Comparison of ENCODE assay signal across 20 cellular contexts in the genomic region with DNA sequence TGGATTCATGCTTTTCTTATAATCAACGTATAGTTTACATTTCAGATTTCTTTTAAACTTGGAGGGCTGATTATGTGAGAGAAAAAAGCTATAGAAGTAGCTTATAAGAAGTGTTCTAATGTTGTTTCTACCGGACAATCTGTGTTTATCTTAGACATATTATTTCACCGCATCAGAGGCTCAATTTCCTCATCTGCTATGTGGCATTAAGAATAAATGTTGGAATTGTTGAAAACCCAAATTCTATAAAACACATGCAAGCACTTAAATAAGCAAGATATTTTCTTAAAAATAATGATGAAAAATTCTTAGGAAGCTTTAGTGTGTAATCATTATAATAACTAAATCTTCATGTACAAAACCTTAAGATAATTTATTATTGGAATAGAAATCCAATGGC.
DNase-seq lines count a peak whose midpoint lies in the region; ATAC-seq, FAIRE-seq and TF ChIP-seq lines count a peak whose summit lies in the region.
"Had no signal": no experiment of that assay in that cellular context is flagged by ENCODE, and none has a peak within 500 bp of the region (broad histone marks: within the 10 kb centered on the region; RNA-seq: fewer than 3 reads in every experiment).

No MANE protein-coding gene starts in this region.

- H2AFZ ChIP-seq in GM23248: no peak overlapping the region
- no peak overlapping the region for H2AFZ ChIP-seq in endothelial cell of umbilical vein (ENCODE audit: low read depth, low read length)

- H3K4me1 ChIP-seq in GM23248 (ENCODE audit: insufficient read depth) (peaks cover 16% of the 10 kb centered on the region), endothelial cell of umbilical vein (ENCODE audit: control insufficient read depth, extremely low read depth, insufficient read depth, low read length) (peaks cover 14% of the 10 kb centered on the region), lower lobe of right lung (no peaks in the 10 kb centered on the region)
- H3K4me1 ChIP-seq: A549, BLaER1 had no signal

- peaks cover 6% of the 10 kb centered on the region; the same call in 1 of the 2 replicates for H3K27me3 ChIP-seq in GM23248 (replicated peaks; ENCODE audit: insufficient read depth)
- H3K27me3 ChIP-seq in endothelial cell of umbilical vein (ENCODE audit: control insufficient read depth in 2 of 2, insufficient read depth in 2 of 2, low read length in 2 of 2): no peaks in the 10 kb centered on the region
- H3K27me3 ChIP-seq in lower lobe of right lung (ENCODE audit: low read depth): no peaks in the 10 kb centered on the region
- H3K27me3 ChIP-seq: BLaER1 had no signal

- H4K20me1 ChIP-seq in GM23248 (ENCODE audit: insufficient read depth) (no peaks in the 10 kb centered on the region), endothelial cell of umbilical vein (replicated peaks; ENCODE audit: control insufficient read depth, extremely low read depth, insufficient read depth, low read length) (no peaks in the 10 kb centered on the region)
- H4K20me1 ChIP-seq: BLaER1 had no signal

- no peak overlapping the region for H3K27ac ChIP-seq in GM23248
- no peak overlapping the region for H3K27ac ChIP-seq in endothelial cell of umbilical vein (ENCODE audit: insufficient read depth, low read depth, low read length)
- H3K27ac ChIP-seq in lower lobe of right lung: no peak overlapping the region
- H3K27ac ChIP-seq: 22Rv1, A549, BLaER1, HL-60 had no signal

- dilution Hi-C loops in endothelial cell of umbilical vein (cut with MboI; ENCODE audit: extremely low pct_ligation_motif_present, low sequenced_read_pairs): no loop called here

- no peak for TF ChIP-seq POLR2A in endothelial cell of umbilical vein (IDR thresholded peaks at IDR 0.05; ENCODE audit: low read depth, low read length)

- CTCF ChIA-PET in AG04449 (lab: Yijun Ruan, JAX) (interaction anchor here (1.6 kb wide), 1 partner anchor 9 kb away, joined by 3 read pairs; no protein-coding TSS in a partner anchor), endothelial cell of umbilical vein (lab: Charles Lee) (interaction anchor here (1.0 to 2.1 kb wide), 6 partner anchors 11 to 381 kb away, joined by 3 to 7 read pairs (median 3); no protein-coding TSS in a partner anchor)

- POLR2A ChIA-PET in AG04449 (lab: Yijun Ruan, JAX) (no interaction called here), endothelial cell of umbilical vein (lab: Charles Lee) (no interaction called here)

- no peak for TF ChIP-seq CTCF in AG04449 (IDR thresholded peaks at IDR 0.05; ENCODE audit: insufficient read depth, low read length, missing control alignments)
- no peak for TF ChIP-seq CTCF in endothelial cell of umbilical vein (IDR thresholded peaks at IDR 0.05; ENCODE audit: extremely low read depth in 1 of 2, insufficient read depth in 1 of 2, low read depth in 1 of 2, low read length in 2 of 2)
- no peak for TF ChIP-seq CTCF in lower lobe of right lung (IDR thresholded peaks at IDR 0.05)

- no peaks in the 10 kb centered on the region for H3K36me3 ChIP-seq in GM23248 (ENCODE audit: low read depth)
- H3K36me3 ChIP-seq in endothelial cell of umbilical vein (ENCODE audit: control insufficient read depth in 2 of 2, extremely low read depth in 1 of 2, insufficient read depth in 2 of 2, low read length in 2 of 2): no peaks in the 10 kb centered on the region
- no peaks in the 10 kb centered on the region for H3K36me3 ChIP-seq in lower lobe of right lung
- H3K36me3 ChIP-seq: BLaER1 had no signal

- H3K4me2 ChIP-seq in GM23248 (ENCODE audit: unreplicated experiment) (peak overlapping the region; percentile 60), endothelial cell of umbilical vein (ENCODE audit: insufficient read depth, low read length) (peak overlapping the region; percentile 57)
- H3K4me2 ChIP-seq: A549, BLaER1 had no signal

- H3K9me3 ChIP-seq in GM23248 (ENCODE audit: low read depth) (no peaks in the 10 kb centered on the region), endothelial cell of umbilical vein (replicated peaks; ENCODE audit: control insufficient read depth, insufficient read depth, low read length) (no peaks in the 10 kb centered on the region), lower lobe of right lung (no peaks in the 10 kb centered on the region)
- H3K9me3 ChIP-seq: A549, BLaER1 had no signal

- no peaks in the 10 kb centered on the region for H3K79me2 ChIP-seq in GM23248 (ENCODE audit: insufficient read depth)
- H3K79me2 ChIP-seq in endothelial cell of umbilical vein (ENCODE audit: control insufficient read depth, insufficient read depth, low read length): no peaks in the 10 kb centered on the region

- no peak for ATAC-seq in lower lobe of right lung
- no peak for ATAC-seq in HG02870 (IDR thresholded peaks at IDR 0.05; ENCODE audit: unreplicated experiment)
- ATAC-seq: A549, HCT116 had no signal

- BruUV-seq in endothelial cell of umbilical vein (replicated peaks; lab: Mats Ljungman, UMichigan): no TSS peak

- 66 to 73% methylated on average over 3 of the region's 3 CpGs for WGBS in GM23248 (ENCODE audit: low coverage in 1 of 2, low lambda C conversion rate in 2 of 2, missing lambda C conversion rate in 2 of 2), 2 experiments

- intact Hi-C loops in endothelial cell of umbilical vein (cut with micrococcal nuclease) (loop anchor here (10.0 kb wide), 1 partner anchor 324 kb away; no protein-coding TSS in a partner anchor), lower lobe of right lung (cut with DNase I) (no loop called here)

- H3K9ac ChIP-seq in GM23248 (no peak overlapping the region), endothelial cell of umbilical vein (replicated peaks; ENCODE audit: extremely low read depth, insufficient read depth, low read length) (no peak overlapping the region)
- H3K9ac ChIP-seq: BLaER1 had no signal

- DNase-seq in AG04449 (ENCODE audit: low read depth, low spot score) (peak; percentile 2), GM23248 (peak; percentile 8), endothelial cell of umbilical vein (ENCODE audit: low read depth, low spot score) (no peak), iris pigment epithelial cell (ENCODE audit: low read depth) (peak; percentile 6), lower lobe of right lung (no peak), pons (ENCODE audit: low spot score) (no peak), amygdala (lab: John Stamatoyannopoulos, UW) (no peak)
- DNase-seq: Calu3; CD4-positive, alpha-beta memory T cell; GF-D8; GOT3; H7; KBM-7 had no signal

- no peaks in the 10 kb centered on the region for H3K9me2 ChIP-seq in GM23248 (ENCODE audit: insufficient read depth)

- H3F3A ChIP-seq in GM23248 (ENCODE audit: insufficient read depth): 0 out of 2 replicates have a peak, but pooled peaks cover 5% of the 10 kb centered on the region

- H3K9me1 ChIP-seq in endothelial cell of umbilical vein (replicated peaks; ENCODE audit: control insufficient read depth, extremely low read depth, insufficient read depth, low read length): no peaks in the 10 kb centered on the region

- no peak overlapping the region for H3K4me3 ChIP-seq in AG04449 (ENCODE audit: low read depth, low read length)
- peak overlapping the region; percentile 11 for H3K4me3 ChIP-seq in GM23248
- H3K4me3 ChIP-seq in endothelial cell of umbilical vein (replicated peaks in 1 of 3; ENCODE audit: insufficient read depth in 1 of 3, low read depth in 1 of 3, low read length in 3 of 3): no peak overlapping the region
- no peak overlapping the region for H3K4me3 ChIP-seq in lower lobe of right lung
- H3K4me3 ChIP-seq: A549, BLaER1 had no signal

- in situ Hi-C loops in GM23248 (cut with MboI): no loop called here

- no peak for FAIRE-seq in endothelial cell of umbilical vein (lab: Jason Lieb, UNC)
- FAIRE-seq: A549, HTR-8/SVneo had no signal

TF ChIP-seq in endothelial cell of umbilical vein, 7 proteins besides CTCF, POLR2A, EP300 and RAD21:
- TF ChIP-seq MYC (IDR thresholded peaks at IDR 0.05; ENCODE audit: low read depth, low read length): no peak
- no peak for TF ChIP-seq GATA2 (IDR thresholded peaks at IDR 0.05; ENCODE audit: insufficient read depth, insufficient read length, low read depth, low read length)
- no peak for TF ChIP-seq EZH2 (IDR thresholded peaks at IDR 0.05; ENCODE audit: borderline replicate concordance, low read depth, low read length, severe bottlenecking)
- TF ChIP-seq POLR2AphosphoS5 (IDR thresholded peaks at IDR 0.05; ENCODE audit: insufficient read depth, low read depth, low read length): no peak
- TF ChIP-seq MAX (IDR thresholded peaks at IDR 0.05; ENCODE audit: insufficient read depth, insufficient read length): no peak
- no peak for TF ChIP-seq FOS (IDR thresholded peaks at IDR 0.05; ENCODE audit: borderline replicate concordance, insufficient read depth, low read length)
- no peak for TF ChIP-seq JUN (IDR thresholded peaks at IDR 0.05; ENCODE audit: borderline replicate concordance, insufficient read depth, insufficient read length, low read depth)

Comparison
In these comparisons a context has a peak if more than half of its experiments do, and no peak if none do; other contexts are left out.
1. DNase-seq: peak in AG04449 (single experiment), GM23248 (single experiment) and iris pigment epithelial cell (single experiment); none in endothelial cell of umbilical vein (single experiment), lower lobe of right lung (single experiment), pons (single experiment) and amygdala (0 of 56).